Comparison of ENCODE assay signal across 8 cellular contexts in genomic region chr10:79148452-79149344, GRCh38.
DNase-seq lines count a peak whose midpoint lies in the region; ATAC-seq lines count a peak whose summit lies in the region.

No MANE protein-coding gene starts in this region.

- H3K4me1 ChIP-seq in GM23248 (ENCODE audit: insufficient read depth) = peaks cover 70% of the 10 kb centered on the region

- peak overlapping the region; percentile 58 for H3K4me2 ChIP-seq in GM23248 (ENCODE audit: unreplicated experiment)

- no peaks in the 10 kb centered on the region for H4K20me1 ChIP-seq in GM23248 (ENCODE audit: insufficient read depth)

- in situ Hi-C loops in GM23248 (cut with MboI) = no loop called here

- no peaks in the 10 kb centered on the region for H3K36me3 Mint-ChIP-seq in activated naive CD8-positive, alpha-beta T cell treated with anti-CD3 and anti-CD28 coated beads for 36 hours

- peaks cover 46% of the 10 kb centered on the region for H3K79me2 ChIP-seq in GM23248 (ENCODE audit: insufficient read depth)

- H3K27me3 Mint-ChIP-seq in activated naive CD8-positive, alpha-beta T cell treated with anti-CD3 and anti-CD28 coated beads for 36 hours = no peaks in the 10 kb centered on the region

- no peak overlapping the region for H3K4me3 Mint-ChIP-seq in activated naive CD8-positive, alpha-beta T cell treated with anti-CD3 and anti-CD28 coated beads for 36 hours

- 31 to 32% methylated on average over 16 of the region's 16 CpGs for WGBS in GM23248 (ENCODE audit: low coverage in 1 of 2, low lambda C conversion rate in 2 of 2, missing lambda C conversion rate in 2 of 2), 2 experiments

- H3K4me1 Mint-ChIP-seq in activated naive CD8-positive, alpha-beta T cell treated with anti-CD3 and anti-CD28 coated beads for 36 hours = peaks cover 53% of the 10 kb centered on the region

- H3K27ac ChIP-seq in GM23248 = peak overlapping the region; percentile 99

- no peaks in the 10 kb centered on the region for H3K27me3 ChIP-seq in GM23248 (replicated peaks; ENCODE audit: insufficient read depth)

- H3K9me3 Mint-ChIP-seq in activated naive CD8-positive, alpha-beta T cell treated with anti-CD3 and anti-CD28 coated beads for 36 hours = no peaks in the 10 kb centered on the region

- H3K27ac Mint-ChIP-seq in activated naive CD8-positive, alpha-beta T cell treated with anti-CD3 and anti-CD28 coated beads for 36 hours = peak overlapping the region; percentile 54

- ATAC-seq in left cardiac atrium (peak; percentile 24 to 59), GM18858 (IDR thresholded peaks at IDR 0.05; ENCODE audit: unreplicated experiment) (no peak), HG02763 (IDR thresholded peaks at IDR 0.05; ENCODE audit: unreplicated experiment) (no peak), HG02938 (IDR thresholded peaks at IDR 0.05; ENCODE audit: unreplicated experiment) (no peak)

- H3K9ac ChIP-seq in GM23248 = peak overlapping the region; percentile 85

- H3K9me2 ChIP-seq in GM23248 (ENCODE audit: insufficient read depth) = no peaks in the 10 kb centered on the region

- intact Hi-C loops in left cardiac atrium (cut with DNase I) = loop anchor here in 1 of 2 donors (10.0 kb wide), 1 partner anchor 74 kb away; no protein-coding TSS in a partner anchor

- H3F3A ChIP-seq in GM23248 (ENCODE audit: insufficient read depth) = peaks cover 66% of the 10 kb centered on the region

- H3K36me3 ChIP-seq in GM23248 (ENCODE audit: low read depth) = no peaks in the 10 kb centered on the region; the same call in 1 of the 2 replicates

- DNase-seq in GM23248 (peak; percentile 93), left cardiac atrium (peak; percentile 84), putamen (ENCODE audit: low spot score) (peak; percentile 85)
- DNase-seq in activated naive CD8-positive, alpha-beta T cell treated with anti-CD3 and anti-CD28 coated beads for 36 hours = no peak
- DNase-seq in activated CD4-positive, CD25-positive, alpha-beta regulatory T cell (lab: John Stamatoyannopoulos, UW) = no peak

- H2AFZ ChIP-seq in GM23248 = no peak overlapping the region

- H3K4me3 ChIP-seq in GM23248 = peak overlapping the region; percentile 17; the same call in 1 of the 2 replicates

- no peaks in the 10 kb centered on the region for H3K9me3 ChIP-seq in GM23248 (ENCODE audit: low read depth)

Comparison
In these comparisons a context has a peak if more than half of its experiments do, and no peak if none do; other contexts are left out.
1. DNase-seq: peak in GM23248 (single experiment), left cardiac atrium (single experiment) and putamen (single experiment); none in activated naive CD8-positive, alpha-beta T cell treated with anti-CD3 and anti-CD28 coated beads for 36 hours (single experiment) and activated CD4-positive, CD25-positive, alpha-beta regulatory T cell (0 of 4).
2. ATAC-seq: peak in left cardiac atrium (2 of 2); none in GM18858 (single experiment), HG02763 (single experiment) and HG02938 (single experiment).